Comparison of ENCODE assay signal across 8 cellular contexts in genomic region chr19:39539519-39540332, GRCh38. TPM values are rescaled to one million over a fixed set of nuclear protein-coding genes. Genes with fewer than 3 reads are reported as not detected.
DNase-seq lines count a peak whose midpoint lies in the region; ATAC-seq and FAIRE-seq lines count a peak whose summit lies in the region.

EID2 (minus strand) TSS chr19:39540161; CDS start chr19:39540079, 82 bp downstream.

- peak within 1 kb of the TSS; percentile 83 to 98 for H3K18ac ChIP-seq in mesenchymal stem cell (ENCODE audit: low read depth in 1 of 2, low read length in 2 of 2)

- H3K4me3 ChIP-seq in endocrine pancreas (ENCODE audit: control insufficient read depth, insufficient read depth, low read length) = peak within 1 kb of the TSS; percentile 96
- H3K4me3 ChIP-seq in mesenchymal stem cell (ENCODE audit: insufficient read depth in 1 of 2, low read depth in 1 of 2, low read length in 2 of 2) = peak within 1 kb of the TSS; percentile 90 to 95

- under 1% methylated on average over 78 of the region's 84 CpGs for WGBS in mesenchymal stem cell

- H3K14ac ChIP-seq in mesenchymal stem cell (ENCODE audit: low read length in 2 of 2) = peak within 1 kb of the TSS in 1 of 2 experiments; percentile 98

- peak within 1 kb of the TSS in 1 of 2 experiments; percentile 99 for H3K23ac ChIP-seq in mesenchymal stem cell (ENCODE audit: low read length in 2 of 2)

- peaks cover 9% of the 10 kb centered on the region for H3K4me1 ChIP-seq in endocrine pancreas (ENCODE audit: control insufficient read depth, insufficient read depth, low read length)
- H3K4me1 ChIP-seq in mesenchymal stem cell (ENCODE audit: control insufficient read depth, insufficient read depth, low read depth, low read length) = no peaks in the 10 kb centered on the region

- no peaks in the 10 kb centered on the region for H3K9me3 ChIP-seq in endocrine pancreas (ENCODE audit: control insufficient read depth, low read length)
- H3K9me3 ChIP-seq in mesenchymal stem cell (ENCODE audit: control insufficient read depth, low read length) = no peaks in the 10 kb centered on the region

- H3K4me2 ChIP-seq in mesenchymal stem cell (ENCODE audit: low read length, poor library complexity, severe bottlenecking) = peak within 1 kb of the TSS; percentile 64

- H3K36me3 ChIP-seq in endocrine pancreas (ENCODE audit: control insufficient read depth, insufficient read depth, low read length) (no peaks in the 10 kb centered on the region), mesenchymal stem cell (ENCODE audit: control insufficient read depth in 1 of 2, insufficient read depth in 2 of 2, low read depth in 1 of 2, low read length in 2 of 2) (no peaks in the 10 kb centered on the region)

- peak within 1 kb of the TSS; percentile 82 for H3K27ac ChIP-seq in mesenchymal stem cell (ENCODE audit: low read length, poor library complexity, severe bottlenecking)

- peak within 1 kb of the TSS; percentile 83 for H2BK15ac ChIP-seq in mesenchymal stem cell (ENCODE audit: low read depth, poor library complexity, severe bottlenecking)

- peak within 1 kb of the TSS in 1 of 2 experiments; percentile 90 for H2BK12ac ChIP-seq in mesenchymal stem cell (ENCODE audit: low read length in 2 of 2)

- peak within 1 kb of the TSS; percentile 58 for H4K8ac ChIP-seq in mesenchymal stem cell (ENCODE audit: low read length)

- peak within 1 kb of the TSS; percentile 94 for H2BK5ac ChIP-seq in mesenchymal stem cell (ENCODE audit: low read depth, low read length, poor library complexity, severe bottlenecking)

- peak; percentile 75 for FAIRE-seq in HTR-8/SVneo (lab: Jason Lieb, UNC)

- H3K4ac ChIP-seq in mesenchymal stem cell (ENCODE audit: low read depth in 1 of 2, low read length in 2 of 2) = peak within 1 kb of the TSS; percentile 75 to 96

- peak within 1 kb of the TSS; percentile 98 for H2AFZ ChIP-seq in mesenchymal stem cell (ENCODE audit: low read depth, low read length)

- DNase-seq in COLO829 (ENCODE audit: low spot score) = peak; percentile 99
- peak; percentile 95 for DNase-seq in HTR-8/SVneo (ENCODE audit: insufficient read length, low spot score)
- DNase-seq in NOMO-1 treated with DMSO at 0.1 percent for 48 hours (lab: John Stamatoyannopoulos, UW; ENCODE audit: unreplicated experiment) = peak; percentile 96
- DNase-seq in activated CD8-positive, alpha-beta memory T cell treated with anti-CD3 and anti-CD28 coated beads for 48 hours (ENCODE audit: low read depth in 2 of 3, low spot score in 2 of 3) = peak; percentile 88 to 98 (median 95)
- peak; percentile 92 for DNase-seq in mesenchymal stem cell
- DNase-seq in stimulated activated CD8-positive, alpha-beta memory T cell treated with anti-CD3 and anti-CD28 coated beads, Interleukin-12 subunit alpha, Interleukin-12 subunit beta, amount 100 ng/mL, for 4 hours (ENCODE audit: low read depth) = peak; percentile 88

- ATAC-seq in GM21360 (IDR thresholded peaks at IDR 0.05; ENCODE audit: unreplicated experiment) = peak; percentile 77

- peak within 1 kb of the TSS; percentile 52 for H4K91ac ChIP-seq in mesenchymal stem cell (ENCODE audit: low read length)

- no peak within 1 kb of the TSS for H2AK5ac ChIP-seq in mesenchymal stem cell (ENCODE audit: low read length, severe bottlenecking)

- H2BK120ac ChIP-seq in mesenchymal stem cell (ENCODE audit: low read depth, low read length) = peak within 1 kb of the TSS; percentile 45

- H3K79me1 ChIP-seq in mesenchymal stem cell (replicated peaks; ENCODE audit: low read length, poor library complexity, severe bottlenecking) = peaks cover 2% of the 10 kb centered on the region

- H3K9ac ChIP-seq in endocrine pancreas (ENCODE audit: control insufficient read depth, insufficient read depth, low read length) (peak within 1 kb of the TSS; percentile 86), mesenchymal stem cell (ENCODE audit: low read length) (peak within 1 kb of the TSS; percentile 97)

- H3K27me3 ChIP-seq in endocrine pancreas (ENCODE audit: control insufficient read depth, insufficient read depth, low read length) = no peaks in the 10 kb centered on the region
- H3K27me3 ChIP-seq in mesenchymal stem cell (ENCODE audit: control insufficient read depth in 1 of 2, insufficient read depth in 1 of 2, low read length in 2 of 2) = no peaks in the 10 kb centered on the region

RNA-seq across cellular contexts. Expression of gene EID2, which starts in this region (rescaled TPM):
- polyA plus RNA-seq in mesenchymal stem cell (2013, experiment 1 of 2) = 17.2 TPM
- 18.1 TPM for polyA plus RNA-seq in mesenchymal stem cell (2013, experiment 2 of 2)

Comparison
In these comparisons a context has a peak if more than half of its experiments do, and no peak if none do; other contexts are left out.
1. Peak in every context shown above with its lines: DNase-seq, ATAC-seq, H3K4me3 ChIP-seq and H3K27ac ChIP-seq.